ENCODE assay signal across 1 cellular context in the genomic region with DNA sequence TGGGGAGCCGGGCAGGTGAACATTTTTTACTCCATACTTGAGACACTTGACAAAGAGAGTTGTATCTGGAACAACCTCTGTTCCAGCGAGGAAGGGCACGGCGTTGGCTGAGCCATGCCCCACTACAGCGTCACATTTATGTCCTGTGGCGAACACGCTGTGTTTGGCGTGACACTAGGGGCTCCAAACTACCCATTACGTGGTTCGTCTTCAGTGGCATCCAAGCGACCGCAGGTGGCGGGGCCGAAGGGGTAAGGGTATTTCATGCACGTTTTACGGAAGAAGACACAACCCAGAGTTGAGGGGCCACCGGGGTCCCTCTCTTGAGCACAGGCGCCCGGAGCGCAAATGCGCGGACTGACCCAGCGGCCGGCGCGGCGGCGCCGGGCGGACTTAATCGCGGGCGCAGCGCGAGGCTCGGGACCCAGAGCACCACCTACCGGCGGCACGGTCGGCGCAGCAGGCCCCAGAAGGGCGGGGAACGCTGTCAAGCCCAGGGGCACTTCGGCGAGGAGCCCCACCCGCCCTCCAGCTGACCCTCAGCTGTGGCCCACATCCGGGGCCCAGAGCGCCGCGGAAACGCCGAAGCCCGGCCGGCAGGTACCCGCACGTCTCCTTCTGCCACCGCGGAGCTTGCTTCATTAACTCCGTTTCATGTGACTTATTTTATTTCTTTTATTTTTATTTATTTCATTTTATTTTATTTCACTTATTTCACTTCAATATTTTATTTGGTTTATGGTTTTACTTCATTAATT.
TF ChIP-seq lines count a peak whose summit lies in the region.

No MANE protein-coding gene starts in this region.

TF ChIP-seq in H1, 55 proteins besides CTCF, POLR2A, EP300 and RAD21:
- TF ChIP-seq E2F6 (IDR thresholded peaks at IDR 0.05) (peak; percentile 64), USF2 (IDR thresholded peaks at IDR 0.05; ENCODE audit: low read length) (0 out of 2 replicates have a peak, but pooled peaks have one; percentile 12), ASH2L (IDR thresholded peaks at IDR 0.05; ENCODE audit: low read length) (no peak), TCF12 (IDR thresholded peaks at IDR 0.05; ENCODE audit: low read depth, low read length) (peak; percentile 73; the same call in 1 of the 2 replicates), YY1 (IDR thresholded peaks at IDR 0.05; ENCODE audit: low read depth, low read length) (peak; percentile 76), CHD2 (IDR thresholded peaks at IDR 0.05; ENCODE audit: low read length) (peak; percentile 45; the same call in 1 of the 2 replicates), CREB1 (IDR thresholded peaks at IDR 0.05) (peak; percentile 68), JUN (IDR thresholded peaks at IDR 0.05; ENCODE audit: low read depth, low read length) (no peak), RXRA (IDR thresholded peaks at IDR 0.05; ENCODE audit: insufficient read depth, low read depth, low read length) (no peak), NANOG (IDR thresholded peaks at IDR 0.05; ENCODE audit: insufficient read depth, low read depth, low read length, poor library complexity, severe bottlenecking) (peak; percentile 57), SIN3A (conservative IDR thresholded peaks at IDR 0.05 in 1 of 2, IDR thresholded peaks at IDR 0.05 in 1 of 2; ENCODE audit: low read depth in 1 of 2, low read length in 2 of 2) (peak; percentile 98 to 99), KDM1A (IDR thresholded peaks at IDR 0.05; ENCODE audit: borderline replicate concordance, low read length) (peak; percentile 79), POU5F1 (IDR thresholded peaks at IDR 0.05; ENCODE audit: low read depth, low read length) (0 out of 2 replicates have a peak, but pooled peaks have one; percentile 3), HDAC2 (IDR thresholded peaks at IDR 0.05; ENCODE audit: borderline replicate concordance in 1 of 2, low read depth in 2 of 2, low read length in 2 of 2) (peak; percentile 50 to 63; a peak in 2 of 4 replicates), PHF8 (conservative IDR thresholded peaks at IDR 0.05; ENCODE audit: low read depth, low read length) (peak; percentile 47), KDM4A (IDR thresholded peaks at IDR 0.05; ENCODE audit: low read depth, low read length, severe bottlenecking) (peak; percentile 31), TBP (IDR thresholded peaks at IDR 0.05; ENCODE audit: low read depth, low read length) (peak; percentile 79; the same call in 1 of the 2 replicates), SIX5 (IDR thresholded peaks at IDR 0.05; ENCODE audit: low read depth, low read length) (no peak), ATF2 (IDR thresholded peaks at IDR 0.05; ENCODE audit: low read length) (no peak), MAFK (IDR thresholded peaks at IDR 0.05; ENCODE audit: low read depth, low read length) (no peak), SUZ12 (IDR thresholded peaks at IDR 0.05; ENCODE audit: low read length) (no peak), BACH1 (IDR thresholded peaks at IDR 0.05; ENCODE audit: low read length) (no peak), POLR2AphosphoS5 (IDR thresholded peaks at IDR 0.05; ENCODE audit: low read depth, low read length) (no peak; the same call in 1 of the 2 replicates), SAP30 (IDR thresholded peaks at IDR 0.05; ENCODE audit: insufficient read depth, insufficient replicate concordance, low read length) (peak; percentile 74), BCL11A (IDR thresholded peaks at IDR 0.05; ENCODE audit: low read depth in 2 of 2, low read length in 2 of 2) (no peak), GABPA (IDR thresholded peaks at IDR 0.05; ENCODE audit: borderline replicate concordance, insufficient read depth, low read length) (no peak), TAF7 (optimal IDR thresholded peaks at IDR 0.05; ENCODE audit: borderline replicate concordance, low read depth, low read length) (peak; percentile 63), SP2 (IDR thresholded peaks at IDR 0.05; ENCODE audit: low read length) (no peak), TAF1 (IDR thresholded peaks at IDR 0.05; ENCODE audit: low read depth, low read length) (peak; percentile 82), MAX (IDR thresholded peaks at IDR 0.05) (peak; percentile 74; the same call in 1 of the 2 replicates), RNF2 (IDR thresholded peaks at IDR 0.05; ENCODE audit: borderline replicate concordance, low read depth, low read length, missing control alignments, poor library complexity, severe bottlenecking) (no peak), NRF1 (IDR thresholded peaks at IDR 0.05; ENCODE audit: low read depth, low read length) (0 out of 2 replicates have a peak, but pooled peaks have one; percentile 7), GTF2F1 (IDR thresholded peaks at IDR 0.05; ENCODE audit: borderline replicate concordance, low read depth, low read length) (peak; percentile 76), TEAD4 (IDR thresholded peaks at IDR 0.05; ENCODE audit: low read depth, low read length) (0 out of 2 replicates have a peak, but pooled peaks have one; percentile 8), JUND (IDR thresholded peaks at IDR 0.05; ENCODE audit: low read length) (peak; percentile 27; the same call in 1 of the 2 replicates)
